Comparison of ENCODE assay signal across 9 cellular contexts in the genomic region with DNA sequence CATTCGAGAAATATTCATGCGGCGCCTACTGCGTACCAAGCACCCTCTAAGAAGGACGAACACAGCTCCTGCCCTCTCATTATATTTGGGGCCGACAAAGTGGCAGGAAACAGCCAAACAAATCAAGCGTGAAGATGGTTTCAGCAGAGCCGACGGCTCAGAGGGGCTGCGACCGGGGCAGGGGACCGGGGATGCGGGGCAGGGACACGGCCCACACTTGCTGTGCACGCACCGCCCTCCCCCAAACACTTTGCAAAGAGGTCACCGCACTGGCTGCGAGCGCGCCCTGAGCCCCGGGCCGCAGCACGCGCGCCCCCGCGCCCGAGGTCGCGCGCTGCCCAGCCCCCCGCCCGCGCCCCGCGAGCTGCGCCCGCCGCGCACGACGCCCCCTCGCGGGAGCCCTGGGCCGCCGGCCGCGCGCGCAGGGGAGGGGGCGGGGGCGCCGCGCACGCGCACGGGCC. TPM values are rescaled to one million over a fixed set of nuclear protein-coding genes. Genes with fewer than 3 reads are reported as not detected.
DNase-seq lines count a peak whose midpoint lies in the region; ATAC-seq and TF ChIP-seq lines count a peak whose summit lies in the region.
"Had no signal": no experiment of that assay in that cellular context is flagged by ENCODE, and none has a peak within 500 bp of the region (broad histone marks: within the 10 kb centered on the region; RNA-seq: fewer than 3 reads in every experiment).

No MANE protein-coding gene starts in this region.

- H3K27ac Mint-ChIP-seq in CD4-positive, CD25-positive, alpha-beta regulatory T cell = no peak overlapping the region
- no peak overlapping the region for H3K27ac Mint-ChIP-seq in H9
- peak overlapping the region; percentile 82 for H3K27ac Mint-ChIP-seq in mesothelial cell of epicardium

- no peak overlapping the region for H3K27ac ChIP-seq in CD4-positive, CD25-positive, alpha-beta regulatory T cell (ENCODE audit: insufficient read depth, low read length, poor library complexity, severe bottlenecking)
- H3K27ac ChIP-seq in H9 (ENCODE audit: insufficient read length, low read depth, low read length) = no peak overlapping the region
- no peak overlapping the region for H3K27ac ChIP-seq in effector memory CD4-positive, alpha-beta T cell (ENCODE audit: insufficient read depth, low read length, poor library complexity, severe bottlenecking)
- H3K27ac ChIP-seq in urinary bladder (ENCODE audit: low read depth) = peak overlapping the region; percentile 15

- H3K9me3 ChIP-seq in CD4-positive, CD25-positive, alpha-beta regulatory T cell (ENCODE audit: control insufficient read depth in 2 of 2, low read length in 2 of 2) = no peaks in the 10 kb centered on the region
- H3K9me3 ChIP-seq in H9 (ENCODE audit: control insufficient read depth, low read depth, low read length) = no peaks in the 10 kb centered on the region
- H3K9me3 ChIP-seq in effector memory CD4-positive, alpha-beta T cell (ENCODE audit: control insufficient read depth, low read length) = no peaks in the 10 kb centered on the region

- no peaks in the 10 kb centered on the region for H3K36me3 ChIP-seq in CD4-positive, CD25-positive, alpha-beta regulatory T cell (ENCODE audit: control insufficient read depth, insufficient read depth, low read length)
- H3K36me3 ChIP-seq in effector memory CD4-positive, alpha-beta T cell (ENCODE audit: control insufficient read depth, insufficient read depth, low read length) = no peaks in the 10 kb centered on the region
- H3K36me3 ChIP-seq in urinary bladder (ENCODE audit: insufficient read depth) = no peaks in the 10 kb centered on the region

- H3K4me2 ChIP-seq in H9 (ENCODE audit: insufficient read depth, insufficient read length, low read length) = peak overlapping the region; percentile 59

- H2BK12ac ChIP-seq in H9 (ENCODE audit: insufficient read length, low read depth, low read length) = no peak overlapping the region

- peak overlapping the region; percentile 33 to 88 (median 82) for H3K4me3 Mint-ChIP-seq in CD4-positive, CD25-positive, alpha-beta regulatory T cell
- H3K4me3 Mint-ChIP-seq in H9 = peak overlapping the region; percentile 72 to 88
- H3K4me3 Mint-ChIP-seq in mesothelial cell of epicardium = peak overlapping the region; percentile 84

- no peak overlapping the region for H3K56ac ChIP-seq in H9 (ENCODE audit: insufficient read length, low read depth, low read length)

- H2BK5ac ChIP-seq in H9 (ENCODE audit: insufficient read length, low read length) = no peak overlapping the region

- peaks cover 8% of the 10 kb centered on the region for H3K4me1 ChIP-seq in CD4-positive, CD25-positive, alpha-beta regulatory T cell (ENCODE audit: control insufficient read depth, insufficient read depth, low read length, poor library complexity, severe bottlenecking)
- peaks cover 5% of the 10 kb centered on the region; the same call in 1 of the 2 replicates for H3K4me1 ChIP-seq in H9 (ENCODE audit: insufficient read depth, low read length)
- peaks cover 5% of the 10 kb centered on the region for H3K4me1 ChIP-seq in effector memory CD4-positive, alpha-beta T cell (ENCODE audit: control insufficient read depth, insufficient read depth, low read length, poor library complexity, severe bottlenecking)
- H3K4me1 ChIP-seq in urinary bladder (ENCODE audit: insufficient read depth) = no peaks in the 10 kb centered on the region

- no peak overlapping the region for H2AFZ ChIP-seq in H9 (ENCODE audit: low read length)

- no peak overlapping the region for H2BK15ac ChIP-seq in H9 (ENCODE audit: low read depth, low read length)

- H4K8ac ChIP-seq in H9 (replicated peaks; ENCODE audit: insufficient read length, low read depth, low read length) = no peak overlapping the region

- H3K36me3 Mint-ChIP-seq in CD4-positive, CD25-positive, alpha-beta regulatory T cell = no peaks in the 10 kb centered on the region
- H3K36me3 Mint-ChIP-seq in H9 (ENCODE audit: insufficient read depth in 1 of 3, low read depth in 3 of 3) (no peaks in the 10 kb centered on the region; a peak in 1 of 7 replicates), mesothelial cell of epicardium (no peaks in the 10 kb centered on the region)

- ATAC-seq in CD4-positive, CD25-positive, alpha-beta regulatory T cell (ENCODE audit: low read depth in 2 of 2) = peak in 1 of 2 donors; percentile 29
- ATAC-seq in GM18861 (IDR thresholded peaks at IDR 0.05; ENCODE audit: unreplicated experiment) (no peak), esophagus mucosa (no peak)

- peak overlapping the region; percentile 39 for H3K9ac ChIP-seq in H9 (ENCODE audit: extremely low read depth, insufficient read length, low read length)

- no CpG with 5 or more reads among the region's 57 CpGs for WGBS in H9 (ENCODE audit: extremely low coverage, insufficient read length, low lambda C conversion rate)
- under 1% methylated on average over 57 of the region's 57 CpGs for WGBS in urinary bladder

- H3K79me1 ChIP-seq in H9 (ENCODE audit: insufficient read depth, low read depth, low read length, poor library complexity, severe bottlenecking) = no peaks in the 10 kb centered on the region

- H4K91ac ChIP-seq in H9 (ENCODE audit: insufficient read length, low read depth, low read length) = no peak overlapping the region

- H3K4me1 Mint-ChIP-seq in CD4-positive, CD25-positive, alpha-beta regulatory T cell = peaks cover 3 to 12% (median 5%) of the 10 kb centered on the region in 4 donors
- H3K4me1 Mint-ChIP-seq in H9 = peaks cover 15 to 27% of the 10 kb centered on the region in 2 experiments
- peaks cover 24% of the 10 kb centered on the region for H3K4me1 Mint-ChIP-seq in mesothelial cell of epicardium

- TF ChIP-seq CTCF in H9 (conservative IDR thresholded peaks at IDR 0.05) (no peak), mesothelial cell of epicardium (IDR thresholded peaks at IDR 0.05; ENCODE audit: unreplicated experiment) (no peak)

- no peak overlapping the region for H2BK20ac ChIP-seq in H9 (ENCODE audit: low read depth, low read length, poor library complexity, severe bottlenecking)

- no peak overlapping the region for H3K4me3 ChIP-seq in CD4-positive, CD25-positive, alpha-beta regulatory T cell (ENCODE audit: low read depth, low read length)
- H3K4me3 ChIP-seq in effector memory CD4-positive, alpha-beta T cell (ENCODE audit: insufficient read depth, low read depth, low read length, poor library complexity, severe bottlenecking) = peak overlapping the region; percentile 37
- H3K4me3 ChIP-seq in urinary bladder (ENCODE audit: low read depth, low read length) = peak overlapping the region; percentile 96

- no peaks in the 10 kb centered on the region for H3K79me2 ChIP-seq in H9 (ENCODE audit: insufficient read depth, low read length)

- no peak overlapping the region for H3T11ph ChIP-seq in H9 (ENCODE audit: low read length)

- no peak overlapping the region for H4K5ac ChIP-seq in H9 (ENCODE audit: insufficient read length, low read depth, low read length)

- no peak overlapping the region for H2AK5ac ChIP-seq in H9 (ENCODE audit: insufficient read length, low read length)

- no peak overlapping the region for H2BK120ac ChIP-seq in H9 (ENCODE audit: low read depth, low read length, poor library complexity, severe bottlenecking)

- H3K23me2 ChIP-seq in H9 (ENCODE audit: insufficient read length, low read depth, low read length, poor library complexity, severe bottlenecking) = peaks cover 6% of the 10 kb centered on the region

- no peaks in the 10 kb centered on the region for H4K20me1 ChIP-seq in H9 (ENCODE audit: control insufficient read depth, insufficient read depth, insufficient read length)

- peak in 1 of 3 donors; percentile 11 for DNase-seq in CD4-positive, CD25-positive, alpha-beta regulatory T cell
- DNase-seq in H9 (no peak), SKM-1 treated with dmso at 0.1 percent for 144 hours (lab: John Stamatoyannopoulos, UW; ENCODE audit: unreplicated experiment) (peak; percentile 59), mesothelial cell of epicardium (ENCODE audit: low spot score in 2 of 2, unreplicated experiment in 2 of 2) (peak; percentile 49 to 65)
- no peak for DNase-seq in effector memory CD4-positive, alpha-beta T cell

- peak overlapping the region; percentile 27 for H3K18ac ChIP-seq in H9 (ENCODE audit: insufficient read length, low read depth, low read length)

- peaks cover 8% of the 10 kb centered on the region for H3K27me3 ChIP-seq in CD4-positive, CD25-positive, alpha-beta regulatory T cell (ENCODE audit: control insufficient read depth, insufficient read depth, low read length)
- no peaks in the 10 kb centered on the region for H3K27me3 ChIP-seq in H9 (ENCODE audit: insufficient read depth, low read length)
- H3K27me3 ChIP-seq in effector memory CD4-positive, alpha-beta T cell (replicated peaks; ENCODE audit: control insufficient read depth, insufficient read depth, low read length, poor library complexity, severe bottlenecking) = peaks cover 17% of the 10 kb centered on the region

- peaks cover 0 to 2% (median 0%) of the 10 kb centered on the region in 7 donors for H3K9me3 Mint-ChIP-seq in CD4-positive, CD25-positive, alpha-beta regulatory T cell
- H3K9me3 Mint-ChIP-seq in H9 = no peaks in the 10 kb centered on the region
- no peaks in the 10 kb centered on the region for H3K9me3 Mint-ChIP-seq in mesothelial cell of epicardium

- H3K14ac ChIP-seq in H9 (ENCODE audit: insufficient read depth, low read length) = no peak overlapping the region

- H3K27me3 Mint-ChIP-seq in CD4-positive, CD25-positive, alpha-beta regulatory T cell = peaks cover 42% of the 10 kb centered on the region
- H3K27me3 Mint-ChIP-seq in H9 (ENCODE audit: low read depth) = peaks cover 28% of the 10 kb centered on the region
- no peaks in the 10 kb centered on the region for H3K27me3 Mint-ChIP-seq in mesothelial cell of epicardium (ENCODE audit: low read depth)

- no peak overlapping the region for H3K23ac ChIP-seq in H9 (ENCODE audit: insufficient read length, low read depth, low read length)

- no peak overlapping the region for H3K4ac ChIP-seq in H9 (ENCODE audit: low read depth, low read length)

RNA-seq across cellular contexts. Expression of a gene that starts 0.3 kb away (rescaled TPM):
- total RNA-seq in CD4-positive, CD25-positive, alpha-beta regulatory T cell = 1.1 TPM
- polyA plus RNA-seq in CD4-positive, CD25-positive, alpha-beta regulatory T cell = under 1 TPM; 0.22 to 0.95 (median 0.42) TPM
- 13.2 and 14.3 TPM in 2 replicates for total RNA-seq in H9 (2021)
- 37.4 to 38.9 TPM (median 38.9 TPM) in 3 replicates for total RNA-seq in mesothelial cell of epicardium
- total RNA-seq in urinary bladder = 13.3 TPM
- 54.6 TPM for polyA plus RNA-seq in urinary bladder
- 23.0 TPM for total RNA-seq in esophagus mucosa
- total RNA-seq: T-helper 1 cell treated with Interleukin-12 subunit alpha and Interleukin-12 subunit beta and Interleukin-4 antibody, amounts not matched to agents 30 ng/mL and 1 ng/mL, for 36 hours had no signal

RNA-seq across cellular contexts. Expression of a gene that starts 30.1 kb away (rescaled TPM):
- 2,127 TPM for total RNA-seq in CD4-positive, CD25-positive, alpha-beta regulatory T cell
- 1,000 to 10,000 TPM; 1,978 to 4,217 (median 3,375) TPM for polyA plus RNA-seq in CD4-positive, CD25-positive, alpha-beta regulatory T cell
- total RNA-seq in H9 (2021) (2,830 and 2,855 TPM in 2 replicates), mesothelial cell of epicardium (2,423 to 2,513 TPM (median 2,494 TPM) in 3 replicates), urinary bladder (1,908 TPM), esophagus mucosa (1,774 TPM)
- polyA plus RNA-seq in urinary bladder = 4,002 TPM

RNA-seq across cellular contexts. Expression of a gene that starts 50.0 kb away (rescaled TPM):
- total RNA-seq in CD4-positive, CD25-positive, alpha-beta regulatory T cell = 20.2 TPM
- 1 to 10 TPM; 2.5 to 6.2 (median 2.8) TPM for polyA plus RNA-seq in CD4-positive, CD25-positive, alpha-beta regulatory T cell
- total RNA-seq in H9 (2021) (16.6 and 20.3 TPM in 2 replicates), mesothelial cell of epicardium (30.1 to 32.9 TPM (median 30.6 TPM) in 3 replicates), urinary bladder (12.6 TPM), esophagus mucosa (10.9 TPM)
- 34.7 TPM for polyA plus RNA-seq in urinary bladder

Comparison
In these comparisons a context has a peak if more than half of its experiments do, and no peak if none do; other contexts are left out.
1. DNase-seq: peak in SKM-1 treated with dmso at 0.1 percent for 144 hours (single experiment) and mesothelial cell of epicardium (2 of 2); none in H9 (single experiment) and effector memory CD4-positive, alpha-beta T cell (0 of 3).
2. Peak in every context shown above with its lines, with median percentiles within 50 percentile points of each other: H3K4me3 Mint-ChIP-seq.